In the genomic region with DNA sequence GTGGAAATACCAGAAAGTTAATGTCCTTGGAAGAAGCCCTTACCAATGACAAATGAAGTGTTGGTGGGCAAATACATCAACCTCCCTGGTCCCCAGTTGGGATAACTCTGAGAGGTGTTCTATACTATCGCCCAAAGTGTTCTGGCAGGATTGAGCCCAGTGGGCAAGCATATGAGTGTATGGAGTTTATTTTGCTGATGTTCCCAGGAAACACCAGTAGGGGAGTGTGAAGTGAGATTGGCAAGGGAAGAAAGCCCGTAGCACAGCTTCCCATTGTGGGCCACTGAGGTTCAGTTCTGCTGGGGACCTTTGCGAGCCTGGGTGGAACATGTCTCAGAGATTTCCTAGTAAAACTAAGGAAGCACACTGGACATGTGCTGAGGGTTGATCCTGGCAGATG, we compare ENCODE assay signal across 1 cellular context.
TF ChIP-seq lines count a peak whose summit lies in the region.

No MANE protein-coding gene starts in this region.

TF ChIP-seq in GM23338, 12 proteins besides CTCF, POLR2A, EP300 and RAD21 (continued from another document):
- TF ChIP-seq, protein P1, sequence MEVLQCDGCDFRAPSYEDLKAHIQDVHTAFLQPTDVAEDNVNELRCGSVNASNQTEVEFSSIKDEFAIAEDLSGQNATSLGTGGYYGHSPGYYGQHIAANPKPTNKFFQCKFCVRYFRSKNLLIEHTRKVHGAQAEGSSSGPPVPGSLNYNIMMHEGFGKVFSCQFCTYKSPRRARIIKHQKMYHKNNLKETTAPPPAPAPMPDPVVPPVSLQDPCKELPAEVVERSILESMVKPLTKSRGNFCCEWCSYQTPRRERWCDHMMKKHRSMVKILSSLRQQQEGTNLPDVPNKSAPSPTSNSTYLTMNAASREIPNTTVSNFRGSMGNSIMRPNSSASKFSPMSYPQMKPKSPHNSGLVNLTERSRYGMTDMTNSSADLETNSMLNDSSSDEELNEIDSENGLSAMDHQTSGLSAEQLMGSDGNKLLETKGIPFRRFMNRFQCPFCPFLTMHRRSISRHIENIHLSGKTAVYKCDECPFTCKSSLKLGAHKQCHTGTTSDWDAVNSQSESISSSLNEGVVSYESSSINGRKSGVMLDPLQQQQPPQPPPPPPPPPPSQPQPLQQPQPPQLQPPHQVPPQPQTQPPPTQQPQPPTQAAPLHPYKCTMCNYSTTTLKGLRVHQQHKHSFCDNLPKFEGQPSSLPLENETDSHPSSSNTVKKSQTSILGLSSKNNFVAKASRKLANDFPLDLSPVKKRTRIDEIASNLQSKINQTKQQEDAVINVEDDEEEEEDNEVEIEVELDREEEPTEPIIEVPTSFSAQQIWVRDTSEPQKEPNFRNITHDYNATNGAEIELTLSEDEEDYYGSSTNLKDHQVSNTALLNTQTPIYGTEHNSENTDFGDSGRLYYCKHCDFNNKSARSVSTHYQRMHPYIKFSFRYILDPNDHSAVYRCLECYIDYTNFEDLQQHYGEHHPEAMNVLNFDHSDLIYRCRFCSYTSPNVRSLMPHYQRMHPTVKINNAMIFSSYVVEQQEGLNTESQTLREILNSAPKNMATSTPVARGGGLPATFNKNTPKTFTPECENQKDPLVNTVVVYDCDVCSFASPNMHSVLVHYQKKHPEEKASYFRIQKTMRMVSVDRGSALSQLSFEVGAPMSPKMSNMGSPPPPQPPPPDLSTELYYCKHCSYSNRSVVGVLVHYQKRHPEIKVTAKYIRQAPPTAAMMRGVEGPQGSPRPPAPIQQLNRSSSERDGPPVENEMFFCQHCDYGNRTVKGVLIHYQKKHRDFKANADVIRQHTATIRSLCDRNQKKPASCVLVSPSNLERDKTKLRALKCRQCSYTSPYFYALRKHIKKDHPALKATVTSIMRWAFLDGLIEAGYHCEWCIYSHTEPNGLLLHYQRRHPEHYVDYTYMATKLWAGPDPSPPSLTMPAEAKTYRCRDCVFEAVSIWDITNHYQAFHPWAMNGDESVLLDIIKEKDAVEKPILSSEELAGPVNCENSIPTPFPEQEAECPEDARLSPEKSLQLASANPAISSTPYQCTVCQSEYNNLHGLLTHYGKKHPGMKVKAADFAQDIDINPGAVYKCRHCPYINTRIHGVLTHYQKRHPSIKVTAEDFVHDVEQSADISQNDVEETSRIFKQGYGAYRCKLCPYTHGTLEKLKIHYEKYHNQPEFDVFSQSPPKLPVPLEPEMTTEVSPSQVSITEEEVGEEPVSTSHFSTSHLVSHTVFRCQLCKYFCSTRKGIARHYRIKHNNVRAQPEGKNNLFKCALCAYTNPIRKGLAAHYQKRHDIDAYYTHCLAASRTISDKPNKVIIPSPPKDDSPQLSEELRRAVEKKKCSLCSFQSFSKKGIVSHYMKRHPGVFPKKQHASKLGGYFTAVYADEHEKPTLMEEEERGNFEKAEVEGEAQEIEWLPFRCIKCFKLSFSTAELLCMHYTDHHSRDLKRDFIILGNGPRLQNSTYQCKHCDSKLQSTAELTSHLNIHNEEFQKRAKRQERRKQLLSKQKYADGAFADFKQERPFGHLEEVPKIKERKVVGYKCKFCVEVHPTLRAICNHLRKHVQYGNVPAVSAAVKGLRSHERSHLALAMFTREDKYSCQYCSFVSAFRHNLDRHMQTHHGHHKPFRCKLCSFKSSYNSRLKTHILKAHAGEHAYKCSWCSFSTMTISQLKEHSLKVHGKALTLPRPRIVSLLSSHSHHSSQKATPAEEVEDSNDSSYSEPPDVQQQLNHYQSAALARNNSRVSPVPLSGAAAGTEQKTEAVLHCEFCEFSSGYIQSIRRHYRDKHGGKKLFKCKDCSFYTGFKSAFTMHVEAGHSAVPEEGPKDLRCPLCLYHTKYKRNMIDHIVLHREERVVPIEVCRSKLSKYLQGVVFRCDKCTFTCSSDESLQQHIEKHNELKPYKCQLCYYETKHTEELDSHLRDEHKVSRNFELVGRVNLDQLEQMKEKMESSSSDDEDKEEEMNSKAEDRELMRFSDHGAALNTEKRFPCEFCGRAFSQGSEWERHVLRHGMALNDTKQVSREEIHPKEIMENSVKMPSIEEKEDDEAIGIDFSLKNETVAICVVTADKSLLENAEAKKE (CRISPR knock-in tag; IDR thresholded peaks at IDR 0.05): no peak
- no peak for TF ChIP-seq ZNF331 (CRISPR knock-in tag; IDR thresholded peaks at IDR 0.05; ENCODE audit: low read depth)
TF ChIP-seq in GM23338: peak in this region for 0.
